1 cellular context compared by ENCODE assay signal in the genomic region with DNA sequence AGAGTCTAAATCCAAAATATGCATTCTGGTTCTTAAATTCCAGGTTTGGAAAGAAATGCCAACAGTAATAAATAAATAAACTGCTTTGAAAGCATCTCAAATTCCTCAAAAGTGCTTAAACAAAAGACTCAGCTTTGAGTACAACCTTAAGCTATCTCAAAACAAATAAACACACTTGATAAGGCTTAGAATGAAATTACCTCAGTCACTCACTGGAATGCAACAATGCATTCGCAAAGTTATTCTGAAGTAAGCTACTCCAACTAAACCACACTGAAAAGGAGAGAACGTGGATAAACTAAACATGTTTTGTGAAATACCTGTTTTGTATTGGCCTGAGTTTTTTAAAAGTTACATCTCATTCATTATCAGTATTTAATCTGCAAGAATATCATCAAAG.
TF ChIP-seq lines count a peak whose summit lies in the region.

No MANE protein-coding gene starts in this region.

TF ChIP-seq in GM23338, 12 proteins besides CTCF, POLR2A, EP300 and RAD21 (continued from another document):
- TF ChIP-seq, protein P1, sequence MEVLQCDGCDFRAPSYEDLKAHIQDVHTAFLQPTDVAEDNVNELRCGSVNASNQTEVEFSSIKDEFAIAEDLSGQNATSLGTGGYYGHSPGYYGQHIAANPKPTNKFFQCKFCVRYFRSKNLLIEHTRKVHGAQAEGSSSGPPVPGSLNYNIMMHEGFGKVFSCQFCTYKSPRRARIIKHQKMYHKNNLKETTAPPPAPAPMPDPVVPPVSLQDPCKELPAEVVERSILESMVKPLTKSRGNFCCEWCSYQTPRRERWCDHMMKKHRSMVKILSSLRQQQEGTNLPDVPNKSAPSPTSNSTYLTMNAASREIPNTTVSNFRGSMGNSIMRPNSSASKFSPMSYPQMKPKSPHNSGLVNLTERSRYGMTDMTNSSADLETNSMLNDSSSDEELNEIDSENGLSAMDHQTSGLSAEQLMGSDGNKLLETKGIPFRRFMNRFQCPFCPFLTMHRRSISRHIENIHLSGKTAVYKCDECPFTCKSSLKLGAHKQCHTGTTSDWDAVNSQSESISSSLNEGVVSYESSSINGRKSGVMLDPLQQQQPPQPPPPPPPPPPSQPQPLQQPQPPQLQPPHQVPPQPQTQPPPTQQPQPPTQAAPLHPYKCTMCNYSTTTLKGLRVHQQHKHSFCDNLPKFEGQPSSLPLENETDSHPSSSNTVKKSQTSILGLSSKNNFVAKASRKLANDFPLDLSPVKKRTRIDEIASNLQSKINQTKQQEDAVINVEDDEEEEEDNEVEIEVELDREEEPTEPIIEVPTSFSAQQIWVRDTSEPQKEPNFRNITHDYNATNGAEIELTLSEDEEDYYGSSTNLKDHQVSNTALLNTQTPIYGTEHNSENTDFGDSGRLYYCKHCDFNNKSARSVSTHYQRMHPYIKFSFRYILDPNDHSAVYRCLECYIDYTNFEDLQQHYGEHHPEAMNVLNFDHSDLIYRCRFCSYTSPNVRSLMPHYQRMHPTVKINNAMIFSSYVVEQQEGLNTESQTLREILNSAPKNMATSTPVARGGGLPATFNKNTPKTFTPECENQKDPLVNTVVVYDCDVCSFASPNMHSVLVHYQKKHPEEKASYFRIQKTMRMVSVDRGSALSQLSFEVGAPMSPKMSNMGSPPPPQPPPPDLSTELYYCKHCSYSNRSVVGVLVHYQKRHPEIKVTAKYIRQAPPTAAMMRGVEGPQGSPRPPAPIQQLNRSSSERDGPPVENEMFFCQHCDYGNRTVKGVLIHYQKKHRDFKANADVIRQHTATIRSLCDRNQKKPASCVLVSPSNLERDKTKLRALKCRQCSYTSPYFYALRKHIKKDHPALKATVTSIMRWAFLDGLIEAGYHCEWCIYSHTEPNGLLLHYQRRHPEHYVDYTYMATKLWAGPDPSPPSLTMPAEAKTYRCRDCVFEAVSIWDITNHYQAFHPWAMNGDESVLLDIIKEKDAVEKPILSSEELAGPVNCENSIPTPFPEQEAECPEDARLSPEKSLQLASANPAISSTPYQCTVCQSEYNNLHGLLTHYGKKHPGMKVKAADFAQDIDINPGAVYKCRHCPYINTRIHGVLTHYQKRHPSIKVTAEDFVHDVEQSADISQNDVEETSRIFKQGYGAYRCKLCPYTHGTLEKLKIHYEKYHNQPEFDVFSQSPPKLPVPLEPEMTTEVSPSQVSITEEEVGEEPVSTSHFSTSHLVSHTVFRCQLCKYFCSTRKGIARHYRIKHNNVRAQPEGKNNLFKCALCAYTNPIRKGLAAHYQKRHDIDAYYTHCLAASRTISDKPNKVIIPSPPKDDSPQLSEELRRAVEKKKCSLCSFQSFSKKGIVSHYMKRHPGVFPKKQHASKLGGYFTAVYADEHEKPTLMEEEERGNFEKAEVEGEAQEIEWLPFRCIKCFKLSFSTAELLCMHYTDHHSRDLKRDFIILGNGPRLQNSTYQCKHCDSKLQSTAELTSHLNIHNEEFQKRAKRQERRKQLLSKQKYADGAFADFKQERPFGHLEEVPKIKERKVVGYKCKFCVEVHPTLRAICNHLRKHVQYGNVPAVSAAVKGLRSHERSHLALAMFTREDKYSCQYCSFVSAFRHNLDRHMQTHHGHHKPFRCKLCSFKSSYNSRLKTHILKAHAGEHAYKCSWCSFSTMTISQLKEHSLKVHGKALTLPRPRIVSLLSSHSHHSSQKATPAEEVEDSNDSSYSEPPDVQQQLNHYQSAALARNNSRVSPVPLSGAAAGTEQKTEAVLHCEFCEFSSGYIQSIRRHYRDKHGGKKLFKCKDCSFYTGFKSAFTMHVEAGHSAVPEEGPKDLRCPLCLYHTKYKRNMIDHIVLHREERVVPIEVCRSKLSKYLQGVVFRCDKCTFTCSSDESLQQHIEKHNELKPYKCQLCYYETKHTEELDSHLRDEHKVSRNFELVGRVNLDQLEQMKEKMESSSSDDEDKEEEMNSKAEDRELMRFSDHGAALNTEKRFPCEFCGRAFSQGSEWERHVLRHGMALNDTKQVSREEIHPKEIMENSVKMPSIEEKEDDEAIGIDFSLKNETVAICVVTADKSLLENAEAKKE (CRISPR knock-in tag; IDR thresholded peaks at IDR 0.05): no peak
